ENCODE assay signal across 3 cellular contexts in the genomic region with DNA sequence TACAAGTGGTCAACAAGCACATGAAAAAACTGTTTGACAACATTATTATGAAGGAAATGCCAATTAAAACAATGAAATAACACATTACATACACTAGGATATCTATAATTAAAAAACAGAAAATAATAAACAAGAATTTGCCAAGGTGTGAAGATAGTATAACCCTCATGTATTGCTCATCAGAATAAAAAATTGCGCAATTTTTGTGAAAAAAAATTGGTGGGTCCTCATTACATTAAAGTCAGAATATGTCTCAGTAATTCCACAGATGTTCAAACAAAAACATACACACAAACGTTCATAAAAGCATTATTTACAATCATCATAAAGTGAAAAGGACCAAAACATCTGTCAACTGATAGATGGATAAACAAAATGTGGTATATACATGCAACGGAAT.
A peak's percentile ranks its signal among the peaks of the same experiment; 100 is the strongest.
TF ChIP-seq lines count a peak whose summit lies in the region.

No MANE protein-coding gene starts in this region.

TF ChIP-seq in IMR-90, 13 proteins besides CTCF, POLR2A, EP300 and RAD21:
- no peak for TF ChIP-seq FOS (IDR thresholded peaks at IDR 0.05; ENCODE audit: low read depth, low read length)
- peak; percentile 69 for TF ChIP-seq CEBPB (IDR thresholded peaks at IDR 0.05; ENCODE audit: low read depth, low read length)

TF ChIP-seq in K562, 482 proteins besides CTCF, POLR2A, EP300 and RAD21:
- TF ChIP-seq NCOR1 (IDR thresholded peaks at IDR 0.05): no peak
- TF ChIP-seq SIN3B (IDR thresholded peaks at IDR 0.05; ENCODE audit: low read depth): no peak
- TF ChIP-seq MBD2 (IDR thresholded peaks at IDR 0.05; ENCODE audit: borderline replicate concordance, low read depth): no peak
- TF ChIP-seq MXI1 (IDR thresholded peaks at IDR 0.05; ENCODE audit: low read depth, low read length): no peak
- peak; percentile 31; the same call in 1 of the 2 replicates for TF ChIP-seq CEBPB (tag; IDR thresholded peaks at IDR 0.05)
- TF ChIP-seq CEBPG (CRISPR knock-in tag; IDR thresholded peaks at IDR 0.05): no peak
- TF ChIP-seq CEBPG (tag; conservative IDR thresholded peaks at IDR 0.05 in 1 of 2, IDR thresholded peaks at IDR 0.05 in 1 of 2): peak in 1 of 2 experiments; percentile 76; a peak in 2 of 4 replicates
- TF ChIP-seq CCNT2 (IDR thresholded peaks at IDR 0.05; ENCODE audit: borderline replicate concordance, extremely low read depth, insufficient read length, low read depth, low read length): no peak

TF ChIP-seq in H1, 55 proteins besides CTCF, POLR2A, EP300 and RAD21:
- peak; percentile 5; the same call in 1 of the 2 replicates for TF ChIP-seq CEBPB (IDR thresholded peaks at IDR 0.05; ENCODE audit: low read depth, low read length)
- no peak for TF ChIP-seq RNF2 (IDR thresholded peaks at IDR 0.05; ENCODE audit: borderline replicate concordance, low read depth, low read length, missing control alignments, poor library complexity, severe bottlenecking)
- no peak for TF ChIP-seq BRCA1 (IDR thresholded peaks at IDR 0.05; ENCODE audit: low read depth, low read length)
